In genomic region chr16:51540259-51540658, GRCh38 we compare ENCODE assay signal across 2 cellular contexts.
TF ChIP-seq lines count a peak whose summit lies in the region.

No MANE protein-coding gene starts in this region.

TF ChIP-seq in IMR-90, 13 proteins besides CTCF, POLR2A, EP300 and RAD21 (continued from another document):
- no peak for TF ChIP-seq ELK1 (IDR thresholded peaks at IDR 0.05; ENCODE audit: borderline replicate concordance, low read depth, low read length)
- no peak for TF ChIP-seq CEBPB (IDR thresholded peaks at IDR 0.05; ENCODE audit: low read depth, low read length)

TF ChIP-seq in GM12878, 131 proteins besides CTCF, POLR2A, EP300 and RAD21 (continued from another document):
- TF ChIP-seq PBX3 (IDR thresholded peaks at IDR 0.05; ENCODE audit: insufficient replicate concordance, low read depth, low read length) (no peak), MEF2A (IDR thresholded peaks at IDR 0.05; ENCODE audit: insufficient read depth, low read depth, low read length) (no peak), TCF7 (IDR thresholded peaks at IDR 0.05; ENCODE audit: borderline replicate concordance) (no peak), BCL3 (IDR thresholded peaks at IDR 0.05; ENCODE audit: borderline replicate concordance, insufficient read depth, low read depth, low read length, poor library complexity, severe bottlenecking) (no peak), MAX (IDR thresholded peaks at IDR 0.05; ENCODE audit: low read depth, low read length) (no peak), STAT3 (IDR thresholded peaks at IDR 0.05; ENCODE audit: low read depth, low read length) (no peak), CREM (IDR thresholded peaks at IDR 0.05; ENCODE audit: low read depth) (no peak), SREBF2 (IDR thresholded peaks at IDR 0.05; ENCODE audit: low read length) (no peak), EZH2 (IDR thresholded peaks at IDR 0.05; ENCODE audit: borderline replicate concordance, control insufficient read depth, low read depth, low read length) (no peak), NR2C2 (IDR thresholded peaks at IDR 0.05; ENCODE audit: borderline replicate concordance, control insufficient read depth, insufficient read length, low read depth) (no peak), CHD2 (IDR thresholded peaks at IDR 0.05; ENCODE audit: borderline replicate concordance, low read depth, low read length) (no peak), SPI1 (IDR thresholded peaks at IDR 0.05; ENCODE audit: borderline replicate concordance, insufficient read depth, low read depth, low read length) (no peak)
